In genomic region chr3:99549220-99549619, GRCh38 we compare ENCODE assay signal across 17 cellular contexts.
DNase-seq lines count a peak whose midpoint lies in the region; ATAC-seq, FAIRE-seq and TF ChIP-seq lines count a peak whose summit lies in the region.
"Had no signal": no experiment of that assay in that cellular context is flagged by ENCODE, and none has a peak within 500 bp of the region (broad histone marks: within the 10 kb centered on the region; RNA-seq: fewer than 3 reads in every experiment).

No MANE protein-coding gene starts in this region.

- H3K27ac Mint-ChIP-seq in astrocyte (ENCODE audit: unreplicated experiment), result no peak overlapping the region
- H3K27ac Mint-ChIP-seq in mesothelial cell of epicardium, result no peak overlapping the region
- H3K27ac Mint-ChIP-seq: B cell; CD8-positive, alpha-beta T cell; H9 had no signal

- H3K79me2 ChIP-seq in astrocyte (ENCODE audit: insufficient read depth, low read length) (no peaks in the 10 kb centered on the region), endothelial cell of umbilical vein (ENCODE audit: control insufficient read depth, insufficient read depth, low read length) (no peaks in the 10 kb centered on the region)

- 40 to 45% methylated on average over 4 of the region's 4 CpGs for WGBS in heart right ventricle, 2 donors

- DNase-seq in heart right ventricle (no peak), cardiac septum (ENCODE audit: low spot score) (no peak), astrocyte (ENCODE audit: low read depth) (peak; percentile 18), endothelial cell of umbilical vein (ENCODE audit: low read depth, low spot score) (peak; percentile 94), pulmonary artery endothelial cell (ENCODE audit: low read depth, low spot score) (peak; percentile 78), mesothelial cell of epicardium (ENCODE audit: low spot score in 2 of 2, unreplicated experiment in 2 of 2) (no peak)
- no peak for DNase-seq in stimulated activated naive CD4-positive, alpha-beta T cell (lab: John Stamatoyannopoulos, UW)
- DNase-seq: CD8-positive, alpha-beta T cell; DMS79 treated with DMSO at 0.1 percent for 48 hours; GF-D8; H9; IMR-90 had no signal

- H3K36me3 ChIP-seq in heart right ventricle, result no peaks in the 10 kb centered on the region
- no peaks in the 10 kb centered on the region for H3K36me3 ChIP-seq in astrocyte (ENCODE audit: insufficient read depth, low read length)
- no peaks in the 10 kb centered on the region for H3K36me3 ChIP-seq in endothelial cell of umbilical vein (ENCODE audit: control insufficient read depth in 2 of 2, extremely low read depth in 1 of 2, insufficient read depth in 2 of 2, low read length in 2 of 2)
- H3K36me3 ChIP-seq: BLaER1 treated with 17β-estradiol and CSF1 and Interleukin-3, amounts not matched to agents 10 nM and 100 nM had no signal

- FAIRE-seq in astrocyte (lab: Jason Lieb, UNC), result no peak
- peak; percentile 4 for FAIRE-seq in endothelial cell of umbilical vein (lab: Jason Lieb, UNC)
- FAIRE-seq: H1, HTR-8/SVneo had no signal

- BruUV-seq in endothelial cell of umbilical vein (replicated peaks; lab: Mats Ljungman, UMichigan), result no TSS peak

- H3K27me3 Mint-ChIP-seq in astrocyte (ENCODE audit: low read depth, unreplicated experiment) (no peaks in the 10 kb centered on the region), mesothelial cell of epicardium (ENCODE audit: low read depth) (peaks cover 2% of the 10 kb centered on the region)
- H3K27me3 Mint-ChIP-seq: B cell had no signal

- H3K4me3 ChIP-seq in heart right ventricle (no peak overlapping the region), astrocyte (ENCODE audit: insufficient read depth, low read depth, low read length) (no peak overlapping the region), endothelial cell of umbilical vein (replicated peaks in 1 of 3; ENCODE audit: insufficient read depth in 1 of 3, low read depth in 1 of 3, low read length in 3 of 3) (no peak overlapping the region)
- H3K4me3 ChIP-seq: BLaER1 treated with 17β-estradiol and CSF1 and Interleukin-3, amounts not matched to agents 10 nM and 100 nM had no signal

- no peaks in the 10 kb centered on the region for H3K36me3 Mint-ChIP-seq in astrocyte (ENCODE audit: low read depth, unreplicated experiment)
- H3K36me3 Mint-ChIP-seq in mesothelial cell of epicardium, result no peaks in the 10 kb centered on the region
- H3K36me3 Mint-ChIP-seq: CD8-positive, alpha-beta T cell had no signal

- peak overlapping the region; percentile 33 to 77 (median 62) for H3K27ac ChIP-seq in heart right ventricle
- H3K27ac ChIP-seq in astrocyte (ENCODE audit: low read depth, low read length), result no peak overlapping the region
- peak overlapping the region; percentile 94 for H3K27ac ChIP-seq in endothelial cell of umbilical vein (ENCODE audit: insufficient read depth, low read depth, low read length)
- H3K27ac ChIP-seq: BLaER1 treated with 17β-estradiol and CSF1 and Interleukin-3, amounts not matched to agents 10 nM and 100 nM had no signal

- peaks cover under 1% of the 10 kb centered on the region for H3K9me3 Mint-ChIP-seq in astrocyte (ENCODE audit: unreplicated experiment)
- H3K9me3 Mint-ChIP-seq in mesothelial cell of epicardium, result peaks cover 4% of the 10 kb centered on the region
- H3K9me3 Mint-ChIP-seq: CD8-positive, alpha-beta T cell; H9 had no signal

- POLR2A ChIA-PET in endothelial cell of umbilical vein (lab: Charles Lee), result interaction anchor here (2.9 kb wide), 1 partner anchor 89 kb away, joined by 17 read pairs; the partner anchor contains the start of gene COL8A1

- ATAC-seq in heart right ventricle (peak in 2 of 8 donors; percentile 36 to 43), HG03280 (IDR thresholded peaks at IDR 0.05; ENCODE audit: unreplicated experiment) (no peak)
- ATAC-seq: CD8-positive, alpha-beta T cell had no signal

- no peak for TF ChIP-seq CTCF in heart right ventricle (IDR thresholded peaks at IDR 0.05)
- TF ChIP-seq CTCF in astrocyte (IDR thresholded peaks at IDR 0.05; ENCODE audit: insufficient read depth, low read depth, low read length), result no peak
- no peak for TF ChIP-seq CTCF in endothelial cell of umbilical vein (IDR thresholded peaks at IDR 0.05; ENCODE audit: extremely low read depth in 1 of 2, insufficient read depth in 1 of 2, low read depth in 1 of 2, low read length in 2 of 2)
- no peak for TF ChIP-seq CTCF in mesothelial cell of epicardium (IDR thresholded peaks at IDR 0.05; ENCODE audit: unreplicated experiment)

- CTCF ChIA-PET in endothelial cell of umbilical vein (lab: Charles Lee), result interaction anchor here (0.7 to 4.2 kb wide), 16 partner anchors 10 to 200 kb away, joined by 3 to 24 read pairs (median 4); partner anchors contain the start of gene COL8A1

- dilution Hi-C loops in endothelial cell of umbilical vein (cut with MboI; ENCODE audit: extremely low pct_ligation_motif_present, low sequenced_read_pairs), result no loop called here

- H3K27me3 ChIP-seq in heart right ventricle (no peaks in the 10 kb centered on the region), astrocyte (ENCODE audit: insufficient read depth, low read length) (no peaks in the 10 kb centered on the region), endothelial cell of umbilical vein (ENCODE audit: control insufficient read depth in 2 of 2, insufficient read depth in 2 of 2, low read length in 2 of 2) (no peaks in the 10 kb centered on the region)
- H3K27me3 ChIP-seq: BLaER1 treated with 17β-estradiol and CSF1 and Interleukin-3, amounts not matched to agents 10 nM and 100 nM had no signal

- TF ChIP-seq POLR2A in endothelial cell of umbilical vein (IDR thresholded peaks at IDR 0.05; ENCODE audit: low read depth, low read length), result no peak

- intact Hi-C loops in heart right ventricle (cut with DNase I), result loop anchor here in 1 of 10 donors (5.0 to 10.0 kb wide), 2 partner anchors 47 to 126 kb away; no protein-coding TSS in a partner anchor
- intact Hi-C loops in cardiac septum (cut with DNase I), result loop anchor here (5.0 kb wide), 1 partner anchor 98 kb away; no protein-coding TSS in a partner anchor
- intact Hi-C loops in endothelial cell of umbilical vein (cut with micrococcal nuclease), result loop anchor here (5.0 kb wide), 1 partner anchor 422 kb away; no protein-coding TSS in a partner anchor

- H3K4me1 Mint-ChIP-seq in astrocyte (ENCODE audit: low read depth, unreplicated experiment) (peaks cover 21% of the 10 kb centered on the region), mesothelial cell of epicardium (peaks cover 12% of the 10 kb centered on the region)
- H3K4me1 Mint-ChIP-seq: B cell, H9 had no signal

- H3K9ac ChIP-seq in astrocyte (ENCODE audit: low read length) (no peak overlapping the region), endothelial cell of umbilical vein (replicated peaks; ENCODE audit: extremely low read depth, insufficient read depth, low read length) (peak overlapping the region; percentile 58)
- H3K9ac ChIP-seq: BLaER1 treated with 17β-estradiol and CSF1 and Interleukin-3, amounts not matched to agents 10 nM and 100 nM had no signal

- H3K9me3 ChIP-seq in heart right ventricle (peaks cover 0 to 9% (median 0%) of the 10 kb centered on the region in 11 donors), astrocyte (ENCODE audit: insufficient read depth, low read depth, low read length) (no peaks in the 10 kb centered on the region), endothelial cell of umbilical vein (replicated peaks; ENCODE audit: control insufficient read depth, insufficient read depth, low read length) (no peaks in the 10 kb centered on the region)
- H3K9me3 ChIP-seq: BLaER1 treated with 17β-estradiol and CSF1 and Interleukin-3, amounts not matched to agents 10 nM and 100 nM had no signal

- H3K4me3 Mint-ChIP-seq in astrocyte (ENCODE audit: unreplicated experiment) (no peak overlapping the region), mesothelial cell of epicardium (no peak overlapping the region)
- H3K4me3 Mint-ChIP-seq: B cell; CD8-positive, alpha-beta T cell; H9 had no signal

- H2AFZ ChIP-seq in astrocyte (ENCODE audit: low read depth, low read length), result no peak overlapping the region
- no peak overlapping the region for H2AFZ ChIP-seq in endothelial cell of umbilical vein (ENCODE audit: low read depth, low read length)

- no peaks in the 10 kb centered on the region for H3K9me1 ChIP-seq in endothelial cell of umbilical vein (replicated peaks; ENCODE audit: control insufficient read depth, extremely low read depth, insufficient read depth, low read length)

- H4K20me1 ChIP-seq in astrocyte (ENCODE audit: insufficient read depth, low read length) (no peaks in the 10 kb centered on the region), endothelial cell of umbilical vein (replicated peaks; ENCODE audit: control insufficient read depth, extremely low read depth, insufficient read depth, low read length) (no peaks in the 10 kb centered on the region)
- H4K20me1 ChIP-seq: BLaER1 treated with 17β-estradiol and CSF1 and Interleukin-3, amounts not matched to agents 10 nM and 100 nM had no signal

- peaks cover 3 to 66% (median 32%) of the 10 kb centered on the region in 9 donors for H3K4me1 ChIP-seq in heart right ventricle
- H3K4me1 ChIP-seq in astrocyte (ENCODE audit: insufficient read depth, low read length), result peaks cover 5% of the 10 kb centered on the region
- H3K4me1 ChIP-seq in endothelial cell of umbilical vein (ENCODE audit: control insufficient read depth, extremely low read depth, insufficient read depth, low read length), result peaks cover 62% of the 10 kb centered on the region

- no peak overlapping the region for H3K4me2 ChIP-seq in astrocyte (ENCODE audit: low read length)
- peak overlapping the region; percentile 83 for H3K4me2 ChIP-seq in endothelial cell of umbilical vein (ENCODE audit: insufficient read depth, low read length)
- H3K4me2 ChIP-seq: BLaER1 treated with 17β-estradiol and CSF1 and Interleukin-3, amounts not matched to agents 10 nM and 100 nM had no signal

TF ChIP-seq in endothelial cell of umbilical vein, 7 proteins besides CTCF, POLR2A, EP300 and RAD21:
- TF ChIP-seq JUN (IDR thresholded peaks at IDR 0.05; ENCODE audit: borderline replicate concordance, insufficient read depth, insufficient read length, low read depth), result peak; percentile 80
- TF ChIP-seq POLR2AphosphoS5 (IDR thresholded peaks at IDR 0.05; ENCODE audit: insufficient read depth, low read depth, low read length), result no peak

Comparison
In these comparisons a context has a peak if more than half of its experiments do, and no peak if none do; other contexts are left out.
1. DNase-seq: peak in astrocyte (single experiment), endothelial cell of umbilical vein (single experiment) and pulmonary artery endothelial cell (single experiment); none in heart right ventricle (0 of 2), cardiac septum (single experiment), mesothelial cell of epicardium (0 of 2) and stimulated activated naive CD4-positive, alpha-beta T cell (0 of 6).